1 cellular context compared by ENCODE assay signal in genomic region chr2:180980185-180980942, GRCh38.
A peak's percentile ranks its signal among the peaks of the same experiment; 100 is the strongest.
TF ChIP-seq lines count a peak whose summit lies in the region.

Gene UBE2E3, plus strand, starts transcription at chr2:180980605. Its CDS starts 1,438 bp downstream, at chr2:180982043.

TF ChIP-seq in HepG2, 621 proteins besides CTCF, POLR2A, EP300 and RAD21 (continued from another document and continues in another):
- TF ChIP-seq ZBTB44 (CRISPR knock-in tag; IDR thresholded peaks at IDR 0.05) (no peak; the same call in 1 of the 2 replicates), ZNF260 (CRISPR knock-in tag; IDR thresholded peaks at IDR 0.05; ENCODE audit: borderline replicate concordance, low read depth) (no peak), SPEN (CRISPR knock-in tag; IDR thresholded peaks at IDR 0.05; ENCODE audit: low read depth) (peak; percentile 76; the same call in 1 of the 2 replicates), GZF1 (CRISPR knock-in tag; IDR thresholded peaks at IDR 0.05) (no peak), BRD4 (CRISPR knock-in tag; IDR thresholded peaks at IDR 0.05) (peak; percentile 16; the same call in 1 of the 2 replicates), TSC22D2 (CRISPR knock-in tag; IDR thresholded peaks at IDR 0.05; ENCODE audit: borderline replicate concordance) (no peak), MTA3 (CRISPR knock-in tag; IDR thresholded peaks at IDR 0.05) (no peak), CHD2 (IDR thresholded peaks at IDR 0.05; ENCODE audit: low read depth, low read length) (no peak), TAF15 (IDR thresholded peaks at IDR 0.05; ENCODE audit: low read depth, low read length, poor library complexity, severe bottlenecking) (peak; percentile 27), RARA (CRISPR knock-in tag; IDR thresholded peaks at IDR 0.05) (peak; percentile 12; the same call in 1 of the 2 replicates), PAX8 (CRISPR knock-in tag; IDR thresholded peaks at IDR 0.05; ENCODE audit: borderline replicate concordance) (no peak), ZNF282 (IDR thresholded peaks at IDR 0.05; ENCODE audit: partially characterized antibody) (no peak), PCBP1 (IDR thresholded peaks at IDR 0.05; ENCODE audit: borderline replicate concordance, low read depth, low read length) (no peak), SOX13 (IDR thresholded peaks at IDR 0.05) (no peak), SOX13 (CRISPR knock-in tag; conservative IDR thresholded peaks at IDR 0.05 in 1 of 2, IDR thresholded peaks at IDR 0.05 in 1 of 2) (peak in 1 of 2 experiments; percentile 44; a peak in 1 of 4 replicates), SSRP1 (CRISPR knock-in tag; IDR thresholded peaks at IDR 0.05) (no peak), NFYC (CRISPR knock-in tag; IDR thresholded peaks at IDR 0.05) (no peak), ZMYM2 (CRISPR knock-in tag; IDR thresholded peaks at IDR 0.05) (no peak), ZNF446 (CRISPR knock-in tag; IDR thresholded peaks at IDR 0.05) (no peak), MTA1 (CRISPR knock-in tag; IDR thresholded peaks at IDR 0.05; ENCODE audit: borderline replicate concordance) (peak; percentile 69; the same call in 1 of the 2 replicates), GFI1 (CRISPR knock-in tag; IDR thresholded peaks at IDR 0.05; ENCODE audit: borderline replicate concordance) (no peak), CCDC6 (CRISPR knock-in tag; IDR thresholded peaks at IDR 0.05) (peak; percentile 91; the same call in 1 of the 2 replicates), NBN (conservative IDR thresholded peaks at IDR 0.05) (no peak), ZBTB3 (CRISPR knock-in tag; IDR thresholded peaks at IDR 0.05; ENCODE audit: borderline replicate concordance, low read depth) (no peak), TBP (CRISPR knock-in tag; IDR thresholded peaks at IDR 0.05) (no peak), ELK4 (CRISPR knock-in tag; IDR thresholded peaks at IDR 0.05; ENCODE audit: borderline replicate concordance) (no peak), XRCC5 (optimal IDR thresholded peaks at IDR 0.05; ENCODE audit: low read length) (no peak), ZNF414 (CRISPR knock-in tag; IDR thresholded peaks at IDR 0.05) (no peak), IRX3 (CRISPR knock-in tag; IDR thresholded peaks at IDR 0.05; ENCODE audit: borderline replicate concordance, low read depth) (peak; percentile 77; the same call in 1 of the 2 replicates), ZFY (CRISPR knock-in tag; IDR thresholded peaks at IDR 0.05) (peak; percentile 79), TRIM24 (CRISPR knock-in tag; IDR thresholded peaks at IDR 0.05) (no peak), ATM (IDR thresholded peaks at IDR 0.05; ENCODE audit: borderline replicate concordance) (no peak), ZBTB7A (CRISPR knock-in tag; IDR thresholded peaks at IDR 0.05) (peak; percentile 70; the same call in 1 of the 2 replicates), ISL2 (CRISPR knock-in tag; IDR thresholded peaks at IDR 0.05) (no peak), ZNF225 (CRISPR knock-in tag; IDR thresholded peaks at IDR 0.05) (no peak), ARHGAP35 (CRISPR knock-in tag; IDR thresholded peaks at IDR 0.05; ENCODE audit: borderline replicate concordance) (no peak; the same call in 1 of the 2 replicates), HES4 (CRISPR knock-in tag; IDR thresholded peaks at IDR 0.05; ENCODE audit: borderline replicate concordance) (peak; percentile 73; the same call in 1 of the 2 replicates), WIZ (CRISPR knock-in tag; IDR thresholded peaks at IDR 0.05) (no peak), POGK (CRISPR knock-in tag; conservative IDR thresholded peaks at IDR 0.05) (0 out of 2 replicates have a peak, but pooled peaks have one; percentile 27), MAF1 (CRISPR knock-in tag; IDR thresholded peaks at IDR 0.05; ENCODE audit: borderline replicate concordance) (no peak), ZNF569 (CRISPR knock-in tag; IDR thresholded peaks at IDR 0.05; ENCODE audit: borderline replicate concordance) (no peak), HDAC2 (CRISPR knock-in tag; IDR thresholded peaks at IDR 0.05) (peak; percentile 48; the same call in 1 of the 2 replicates), RELA (CRISPR knock-in tag; IDR thresholded peaks at IDR 0.05) (peak; percentile 55; the same call in 1 of the 2 replicates), MIER3 (CRISPR knock-in tag; IDR thresholded peaks at IDR 0.05; ENCODE audit: borderline replicate concordance) (no peak), NAIF1 (CRISPR knock-in tag; IDR thresholded peaks at IDR 0.05; ENCODE audit: borderline replicate concordance) (no peak)
- TF ChIP-seq, protein P1, sequence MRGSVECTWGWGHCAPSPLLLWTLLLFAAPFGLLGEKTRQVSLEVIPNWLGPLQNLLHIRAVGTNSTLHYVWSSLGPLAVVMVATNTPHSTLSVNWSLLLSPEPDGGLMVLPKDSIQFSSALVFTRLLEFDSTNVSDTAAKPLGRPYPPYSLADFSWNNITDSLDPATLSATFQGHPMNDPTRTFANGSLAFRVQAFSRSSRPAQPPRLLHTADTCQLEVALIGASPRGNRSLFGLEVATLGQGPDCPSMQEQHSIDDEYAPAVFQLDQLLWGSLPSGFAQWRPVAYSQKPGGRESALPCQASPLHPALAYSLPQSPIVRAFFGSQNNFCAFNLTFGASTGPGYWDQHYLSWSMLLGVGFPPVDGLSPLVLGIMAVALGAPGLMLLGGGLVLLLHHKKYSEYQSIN (CRISPR knock-in tag; IDR thresholded peaks at IDR 0.05; ENCODE audit: borderline replicate concordance), result no peak
- TF ChIP-seq, protein P2, sequence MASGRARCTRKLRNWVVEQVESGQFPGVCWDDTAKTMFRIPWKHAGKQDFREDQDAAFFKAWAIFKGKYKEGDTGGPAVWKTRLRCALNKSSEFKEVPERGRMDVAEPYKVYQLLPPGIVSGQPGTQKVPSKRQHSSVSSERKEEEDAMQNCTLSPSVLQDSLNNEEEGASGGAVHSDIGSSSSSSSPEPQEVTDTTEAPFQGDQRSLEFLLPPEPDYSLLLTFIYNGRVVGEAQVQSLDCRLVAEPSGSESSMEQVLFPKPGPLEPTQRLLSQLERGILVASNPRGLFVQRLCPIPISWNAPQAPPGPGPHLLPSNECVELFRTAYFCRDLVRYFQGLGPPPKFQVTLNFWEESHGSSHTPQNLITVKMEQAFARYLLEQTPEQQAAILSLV (CRISPR knock-in tag; IDR thresholded peaks at IDR 0.05; ENCODE audit: borderline replicate concordance), result peak; percentile 59; the same call in 1 of the 2 replicates
- TF ChIP-seq, protein P3, sequence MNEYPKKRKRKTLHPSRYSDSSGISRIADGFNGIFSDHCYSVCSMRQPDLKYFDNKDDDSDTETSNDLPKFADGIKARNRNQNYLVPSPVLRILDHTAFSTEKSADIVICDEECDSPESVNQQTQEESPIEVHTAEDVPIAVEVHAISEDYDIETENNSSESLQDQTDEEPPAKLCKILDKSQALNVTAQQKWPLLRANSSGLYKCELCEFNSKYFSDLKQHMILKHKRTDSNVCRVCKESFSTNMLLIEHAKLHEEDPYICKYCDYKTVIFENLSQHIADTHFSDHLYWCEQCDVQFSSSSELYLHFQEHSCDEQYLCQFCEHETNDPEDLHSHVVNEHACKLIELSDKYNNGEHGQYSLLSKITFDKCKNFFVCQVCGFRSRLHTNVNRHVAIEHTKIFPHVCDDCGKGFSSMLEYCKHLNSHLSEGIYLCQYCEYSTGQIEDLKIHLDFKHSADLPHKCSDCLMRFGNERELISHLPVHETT (CRISPR knock-in tag; conservative IDR thresholded peaks at IDR 0.05), result 0 out of 2 replicates have a peak, but pooled peaks have one; percentile 45
- TF ChIP-seq, protein P4, sequence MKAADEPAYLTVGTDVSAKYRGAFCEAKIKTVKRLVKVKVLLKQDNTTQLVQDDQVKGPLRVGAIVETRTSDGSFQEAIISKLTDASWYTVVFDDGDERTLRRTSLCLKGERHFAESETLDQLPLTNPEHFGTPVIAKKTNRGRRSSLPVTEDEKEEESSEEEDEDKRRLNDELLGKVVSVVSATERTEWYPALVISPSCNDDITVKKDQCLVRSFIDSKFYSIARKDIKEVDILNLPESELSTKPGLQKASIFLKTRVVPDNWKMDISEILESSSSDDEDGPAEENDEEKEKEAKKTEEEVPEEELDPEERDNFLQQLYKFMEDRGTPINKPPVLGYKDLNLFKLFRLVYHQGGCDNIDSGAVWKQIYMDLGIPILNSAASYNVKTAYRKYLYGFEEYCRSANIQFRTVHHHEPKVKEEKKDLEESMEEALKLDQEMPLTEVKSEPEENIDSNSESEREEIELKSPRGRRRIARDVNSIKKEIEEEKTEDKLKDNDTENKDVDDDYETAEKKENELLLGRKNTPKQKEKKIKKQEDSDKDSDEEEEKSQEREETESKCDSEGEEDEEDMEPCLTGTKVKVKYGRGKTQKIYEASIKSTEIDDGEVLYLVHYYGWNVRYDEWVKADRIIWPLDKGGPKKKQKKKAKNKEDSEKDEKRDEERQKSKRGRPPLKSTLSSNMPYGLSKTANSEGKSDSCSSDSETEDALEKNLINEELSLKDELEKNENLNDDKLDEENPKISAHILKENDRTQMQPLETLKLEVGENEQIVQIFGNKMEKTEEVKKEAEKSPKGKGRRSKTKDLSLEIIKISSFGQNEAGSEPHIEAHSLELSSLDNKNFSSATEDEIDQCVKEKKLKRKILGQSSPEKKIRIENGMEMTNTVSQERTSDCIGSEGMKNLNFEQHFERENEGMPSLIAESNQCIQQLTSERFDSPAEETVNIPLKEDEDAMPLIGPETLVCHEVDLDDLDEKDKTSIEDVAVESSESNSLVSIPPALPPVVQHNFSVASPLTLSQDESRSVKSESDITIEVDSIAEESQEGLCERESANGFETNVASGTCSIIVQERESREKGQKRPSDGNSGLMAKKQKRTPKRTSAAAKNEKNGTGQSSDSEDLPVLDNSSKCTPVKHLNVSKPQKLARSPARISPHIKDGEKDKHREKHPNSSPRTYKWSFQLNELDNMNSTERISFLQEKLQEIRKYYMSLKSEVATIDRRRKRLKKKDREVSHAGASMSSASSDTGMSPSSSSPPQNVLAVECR (CRISPR knock-in tag; IDR thresholded peaks at IDR 0.05; ENCODE audit: borderline replicate concordance), result peak; percentile 24; the same call in 1 of the 2 replicates
- TF ChIP-seq, protein P5, sequence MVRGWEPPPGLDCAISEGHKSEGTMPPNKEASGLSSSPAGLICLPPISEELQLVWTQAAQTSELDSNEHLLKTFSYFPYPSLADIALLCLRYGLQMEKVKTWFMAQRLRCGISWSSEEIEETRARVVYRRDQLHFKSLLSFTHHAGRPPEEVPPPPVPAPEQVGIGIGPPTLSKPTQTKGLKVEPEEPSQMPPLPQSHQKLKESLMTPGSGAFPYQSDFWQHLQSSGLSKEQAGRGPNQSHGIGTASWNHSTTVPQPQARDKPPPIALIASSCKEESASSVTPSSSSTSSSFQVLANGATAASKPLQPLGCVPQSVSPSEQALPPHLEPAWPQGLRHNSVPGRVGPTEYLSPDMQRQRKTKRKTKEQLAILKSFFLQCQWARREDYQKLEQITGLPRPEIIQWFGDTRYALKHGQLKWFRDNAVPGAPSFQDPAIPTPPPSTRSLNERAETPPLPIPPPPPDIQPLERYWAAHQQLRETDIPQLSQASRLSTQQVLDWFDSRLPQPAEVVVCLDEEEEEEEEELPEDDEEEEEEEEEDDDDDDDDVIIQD (CRISPR knock-in tag; IDR thresholded peaks at IDR 0.05; ENCODE audit: low read depth), result no peak
